ENCODE assay signal across 11 cellular contexts in the genomic region with DNA sequence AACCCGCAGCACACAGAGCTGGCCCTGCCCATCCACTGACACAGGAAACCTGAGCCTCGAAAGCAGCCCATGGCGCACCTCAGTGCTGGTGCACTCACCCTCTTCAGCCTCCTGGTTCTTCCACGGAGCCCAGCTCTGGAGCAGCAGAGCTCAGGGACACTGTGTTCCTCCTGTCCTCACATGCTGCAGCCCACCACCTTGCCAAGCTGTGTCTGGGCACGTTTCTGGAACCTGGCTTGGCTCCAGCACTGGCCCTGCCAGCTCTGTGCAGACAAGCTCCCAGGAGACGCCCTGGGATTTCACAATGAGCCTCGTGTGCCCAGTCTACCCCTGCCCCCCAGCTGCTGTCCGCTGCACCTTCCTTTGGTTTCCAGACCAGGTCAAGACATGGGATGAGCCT.
DNase-seq lines count a peak whose midpoint lies in the region; ATAC-seq, FAIRE-seq and TF ChIP-seq lines count a peak whose summit lies in the region.
"Had no signal": no experiment of that assay in that cellular context is flagged by ENCODE, and none has a peak within 500 bp of the region (broad histone marks: within the 10 kb centered on the region; RNA-seq: fewer than 3 reads in every experiment).

No MANE protein-coding gene starts in this region.

- H3K27ac Mint-ChIP-seq in activated T-helper 17 cell treated with anti-CD3 and anti-CD28 coated beads, Interleukin-2, amount 50 U/mL, for 72 hours: no peak overlapping the region
- no peak overlapping the region for H3K27ac Mint-ChIP-seq in endodermal cell
- H3K27ac Mint-ChIP-seq: T-helper 2 cell treated with Interferon-gamma antibody and Interleukin-4, amounts not matched to agents 5 μg/mL and 100 μg/mL, for 36 hours had no signal

- no peaks in the 10 kb centered on the region for H3K36me3 Mint-ChIP-seq in activated T-helper 17 cell treated with anti-CD3 and anti-CD28 coated beads, Interleukin-2, amount 50 U/mL, for 72 hours (ENCODE audit: low read depth)
- no peaks in the 10 kb centered on the region for H3K36me3 Mint-ChIP-seq in endodermal cell (ENCODE audit: low read depth)

- TF ChIP-seq CTCF in foreskin keratinocyte (conservative IDR thresholded peaks at IDR 0.05): no peak
- TF ChIP-seq CTCF in prostate gland (IDR thresholded peaks at IDR 0.05): peak in 1 of 4 experiments; percentile 22
- TF ChIP-seq CTCF in endodermal cell (conservative IDR thresholded peaks at IDR 0.05): no peak

- H3K4me3 Mint-ChIP-seq in activated T-helper 17 cell treated with anti-CD3 and anti-CD28 coated beads, Interleukin-2, amount 50 U/mL, for 72 hours: no peak overlapping the region
- no peak overlapping the region for H3K4me3 Mint-ChIP-seq in endodermal cell
- H3K4me3 Mint-ChIP-seq: T-helper 2 cell treated with Interferon-gamma antibody and Interleukin-4, amounts not matched to agents 5 μg/mL and 100 μg/mL, for 36 hours had no signal

- H3K9me3 ChIP-seq in prostate gland: no peaks in the 10 kb centered on the region
- H3K9me3 ChIP-seq in endodermal cell (ENCODE audit: control insufficient read depth, low read length): no peaks in the 10 kb centered on the region

- 13% methylated on average over 8 of the region's 8 CpGs for WGBS in prostate gland
- 80 to 90% methylated on average over 5 to 8 of the region's 8 CpGs for WGBS in endodermal cell (ENCODE audit: insufficient coverage in 1 of 2, insufficient read length in 1 of 2), 2 experiments

- no peak overlapping the region for H3K9ac ChIP-seq in endodermal cell (ENCODE audit: extremely low read depth, low read length, poor library complexity, severe bottlenecking)

- peak; percentile 27 for TF ChIP-seq POLR2A in prostate gland (IDR thresholded peaks at IDR 0.05)

- H3K4me3 ChIP-seq in prostate gland (no peak overlapping the region), endodermal cell (ENCODE audit: low read length) (no peak overlapping the region)

- H3K27ac ChIP-seq in foreskin keratinocyte: peak overlapping the region; percentile 61
- peak overlapping the region; percentile 62 to 65 for H3K27ac ChIP-seq in prostate gland
- no peak overlapping the region for H3K27ac ChIP-seq in endodermal cell (ENCODE audit: low read depth, low read length)

- DNase-seq in DMS79 (lab: John Stamatoyannopoulos, UW) (peak; percentile 75), NCI-H345 treated with DMSO at 0.1 percent for 48 hours (lab: John Stamatoyannopoulos, UW; ENCODE audit: unreplicated experiment) (peak; percentile 35), foreskin keratinocyte (peak; percentile 76 to 89), prostate gland (ENCODE audit: low spot score) (peak; percentile 97), RCC 7860 (ENCODE audit: low spot score) (no peak), endodermal cell (no peak)
- DNase-seq: mesenchymal stem cell, NCI-H2081 treated with DMSO at 0.1 percent for 48 hours had no signal

- no peaks in the 10 kb centered on the region for H3K4me1 Mint-ChIP-seq in activated T-helper 17 cell treated with anti-CD3 and anti-CD28 coated beads, Interleukin-2, amount 50 U/mL, for 72 hours
- no peaks in the 10 kb centered on the region for H3K4me1 Mint-ChIP-seq in endodermal cell

- H3K27me3 ChIP-seq in foreskin keratinocyte (no peaks in the 10 kb centered on the region), prostate gland (replicated peaks; ENCODE audit: insufficient read depth) (no peaks in the 10 kb centered on the region), endodermal cell (ENCODE audit: control insufficient read depth, insufficient read depth, low read length, poor library complexity, severe bottlenecking) (no peaks in the 10 kb centered on the region)

- H3K4me1 ChIP-seq in foreskin keratinocyte: peaks cover 20% of the 10 kb centered on the region
- H3K4me1 ChIP-seq in prostate gland (replicated peaks): peaks cover 14% of the 10 kb centered on the region
- H3K4me1 ChIP-seq in endodermal cell (ENCODE audit: control insufficient read depth, insufficient read depth, low read length): no peaks in the 10 kb centered on the region

- no peak for FAIRE-seq in RCC 7860 (lab: Jason Lieb, UNC)

- no peaks in the 10 kb centered on the region for H3K9me3 Mint-ChIP-seq in activated T-helper 17 cell treated with anti-CD3 and anti-CD28 coated beads, Interleukin-2, amount 50 U/mL, for 72 hours
- H3K9me3 Mint-ChIP-seq in endodermal cell: no peaks in the 10 kb centered on the region
- H3K9me3 Mint-ChIP-seq: T-helper 2 cell treated with Interferon-gamma antibody and Interleukin-4, amounts not matched to agents 5 μg/mL and 100 μg/mL, for 36 hours had no signal

- H3K36me3 ChIP-seq in prostate gland (no peaks in the 10 kb centered on the region), endodermal cell (ENCODE audit: control insufficient read depth, insufficient read depth, low read length) (no peaks in the 10 kb centered on the region)

- ATAC-seq in foreskin keratinocyte: peak; percentile 87
- ATAC-seq in activated T-helper 17 cell treated with anti-CD3 and anti-CD28 coated beads, Interleukin-2, amount 50 U/mL, for 72 hours (replicated peaks): no peak
- no peak for ATAC-seq in HG03521 (IDR thresholded peaks at IDR 0.05; ENCODE audit: unreplicated experiment)

- intact Hi-C loops in prostate gland (cut with DNase I): no loop called here

- H3K27me3 Mint-ChIP-seq in activated T-helper 17 cell treated with anti-CD3 and anti-CD28 coated beads, Interleukin-2, amount 50 U/mL, for 72 hours: peaks cover 6% of the 10 kb centered on the region
- H3K27me3 Mint-ChIP-seq in endodermal cell (ENCODE audit: insufficient read depth): peaks cover 12% of the 10 kb centered on the region

Comparison
In these comparisons a context has a peak if more than half of its experiments do, and no peak if none do; other contexts are left out.
1. DNase-seq: peak in DMS79 (single experiment), NCI-H345 treated with DMSO at 0.1 percent for 48 hours (single experiment), foreskin keratinocyte (2 of 2) and prostate gland (single experiment); none in RCC 7860 (single experiment) and endodermal cell (single experiment).